Comparison of ENCODE assay signal across 8 cellular contexts in the genomic region with DNA sequence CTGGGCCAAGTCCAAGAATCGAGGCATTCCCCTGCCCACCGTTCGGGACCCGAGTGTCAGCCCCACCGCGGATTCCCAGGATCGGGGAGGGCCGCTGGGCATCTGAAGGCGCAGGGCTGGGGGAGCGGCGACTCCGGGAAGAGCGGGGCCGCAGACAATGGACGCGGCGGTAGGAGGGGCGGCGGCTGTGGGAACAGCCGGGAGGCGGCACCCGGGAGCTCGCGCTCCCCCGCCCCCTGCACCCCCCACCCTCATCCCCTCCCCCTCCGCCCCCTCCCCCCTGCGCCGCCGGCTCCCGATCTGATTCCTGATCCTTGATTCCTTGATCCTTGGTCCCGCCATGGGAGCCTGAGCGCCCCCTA. TPM values are rescaled to one million over a fixed set of nuclear protein-coding genes. Genes with fewer than 3 reads are reported as not detected.
DNase-seq lines count a peak whose midpoint lies in the region; TF ChIP-seq lines count a peak whose summit lies in the region.

Gene VANGL2, plus strand, starts transcription at position 281 of the 362 bp plus-strand sequence. CDS start 15,274 bp downstream, outside the sequence.

- peak within 1 kb of the TSS; percentile 88 for H3K27ac ChIP-seq in vagina

- H3K36me3 Mint-ChIP-seq in activated naive CD8-positive, alpha-beta T cell, result no peaks in the 10 kb centered on the region
- H3K36me3 Mint-ChIP-seq in osteocyte (ENCODE audit: unreplicated experiment), result no peaks in the 10 kb centered on the region

- H3K9me3 Mint-ChIP-seq in activated naive CD8-positive, alpha-beta T cell (ENCODE audit: low read depth), result no peaks in the 10 kb centered on the region
- no peaks in the 10 kb centered on the region for H3K9me3 Mint-ChIP-seq in osteocyte (ENCODE audit: unreplicated experiment)

- no peak for TF ChIP-seq POLR2A in vagina (IDR thresholded peaks at IDR 0.05)

- intact Hi-C loops in cardiac septum (cut with DNase I), result no loop called here
- intact Hi-C loops in vagina (cut with DNase I), result no loop called here

- peak within 1 kb of the TSS; percentile 13 for H3K27ac Mint-ChIP-seq in activated naive CD8-positive, alpha-beta T cell
- peak within 1 kb of the TSS; percentile 42 for H3K27ac Mint-ChIP-seq in osteocyte (ENCODE audit: unreplicated experiment)

- DNase-seq in NCI-H2107 (lab: John Stamatoyannopoulos, UW) (peak; percentile 79), NCI-H2107 treated with DMSO at 0.1 percent for 48 hours (lab: John Stamatoyannopoulos, UW; ENCODE audit: unreplicated experiment) (no peak), NCI-H510A treated with DMSO at 0.1 percent for 48 hours (lab: John Stamatoyannopoulos, UW) (peak; percentile 55), cardiac septum (ENCODE audit: low spot score) (peak; percentile 80), osteocyte (ENCODE audit: extremely low spot score, unreplicated experiment) (peak; percentile 93), vagina (ENCODE audit: extremely low spot score in 2 of 2) (peak in 1 of 2 donors; percentile 60), KG1 (lab: John Stamatoyannopoulos, UW) (no peak)

- H3K9me3 ChIP-seq in vagina, result no peaks in the 10 kb centered on the region

- peaks cover 6% of the 10 kb centered on the region for H3K27me3 Mint-ChIP-seq in activated naive CD8-positive, alpha-beta T cell
- peaks cover 15% of the 10 kb centered on the region for H3K27me3 Mint-ChIP-seq in osteocyte (ENCODE audit: unreplicated experiment)

- peaks cover 11% of the 10 kb centered on the region for H3K4me1 Mint-ChIP-seq in activated naive CD8-positive, alpha-beta T cell (ENCODE audit: low read depth)
- H3K4me1 Mint-ChIP-seq in osteocyte (ENCODE audit: unreplicated experiment), result peaks cover 10% of the 10 kb centered on the region

- H3K36me3 ChIP-seq in vagina, result no peaks in the 10 kb centered on the region

- peak within 1 kb of the TSS; percentile 80 for H3K4me3 Mint-ChIP-seq in activated naive CD8-positive, alpha-beta T cell
- H3K4me3 Mint-ChIP-seq in osteocyte (ENCODE audit: unreplicated experiment), result peak within 1 kb of the TSS; percentile 83

- TF ChIP-seq CTCF in osteocyte (IDR thresholded peaks at IDR 0.05), result no peak
- TF ChIP-seq CTCF in vagina (IDR thresholded peaks at IDR 0.05), result peak in 1 of 3 experiments; percentile 22

- H3K27me3 ChIP-seq in vagina, result no peaks in the 10 kb centered on the region

- peaks cover 17% of the 10 kb centered on the region for H3K4me1 ChIP-seq in vagina

- peak within 1 kb of the TSS; percentile 69 to 75 for H3K4me3 ChIP-seq in vagina

RNA-seq across cellular contexts. Expression of gene VANGL2, which starts in this region (rescaled TPM):
- 1.4 TPM for total RNA-seq in cardiac septum
- 16.4 and 17.7 TPM in 2 replicates for total RNA-seq in osteocyte
- 11.0 TPM for total RNA-seq in vagina

Comparison
In these comparisons a context has a peak if more than half of its experiments do, and no peak if none do; other contexts are left out.
1. DNase-seq: peak in NCI-H2107 (single experiment), NCI-H510A treated with DMSO at 0.1 percent for 48 hours (single experiment), cardiac septum (single experiment) and osteocyte (single experiment); none in NCI-H2107 treated with DMSO at 0.1 percent for 48 hours (single experiment) and KG1 (single experiment).